ENCODE assay signal across 2 cellular contexts in genomic region chrX:13694359-13694758, GRCh38.
TF ChIP-seq lines count a peak whose summit lies in the region.

No MANE protein-coding gene starts in this region.

TF ChIP-seq in HEK293, 187 proteins besides CTCF, POLR2A, EP300 and RAD21 (continues in another document):
- TF ChIP-seq YY2 (tag by site-specific recombination; IDR thresholded peaks at IDR 0.05) (no peak), ZBTB21 (tag by site-specific recombination; IDR thresholded peaks at IDR 0.05) (peak; percentile 57; the same call in 1 of the 2 replicates), ZXDB (tag by site-specific recombination; IDR thresholded peaks at IDR 0.05) (no peak), SCRT1 (tag by site-specific recombination; IDR thresholded peaks at IDR 0.05; ENCODE audit: borderline replicate concordance) (no peak), ZBTB8A (tag by site-specific recombination; IDR thresholded peaks at IDR 0.05) (0 out of 2 replicates have a peak, but pooled peaks have one; percentile 17), ZNF366 (tag by site-specific recombination; conservative IDR thresholded peaks at IDR 0.05) (0 out of 2 replicates have a peak, but pooled peaks have one; percentile 22), ZNF660 (tag by site-specific recombination; IDR thresholded peaks at IDR 0.05) (0 out of 2 replicates have a peak, but pooled peaks have one; percentile 31), ZNF274 (IDR thresholded peaks at IDR 0.05; ENCODE audit: low read length) (no peak), ZNF274 (tag by site-specific recombination; IDR thresholded peaks at IDR 0.05; ENCODE audit: borderline replicate concordance) (no peak), ZNF112 (tag by site-specific recombination; IDR thresholded peaks at IDR 0.05) (no peak), ZNF133 (tag by site-specific recombination; IDR thresholded peaks at IDR 0.05) (no peak), SP7 (tag by site-specific recombination; IDR thresholded peaks at IDR 0.05) (peak; percentile 52), HIC1 (tag by site-specific recombination; IDR thresholded peaks at IDR 0.05) (peak; percentile 91), ZBTB10 (tag by site-specific recombination; IDR thresholded peaks at IDR 0.05) (0 out of 2 replicates have a peak, but pooled peaks have one; percentile 25), GFI1B (tag by site-specific recombination; IDR thresholded peaks at IDR 0.05) (no peak), KLF8 (tag by site-specific recombination; IDR thresholded peaks at IDR 0.05) (peak; percentile 52; the same call in 1 of the 2 replicates)
- TF ChIP-seq, protein P1, sequence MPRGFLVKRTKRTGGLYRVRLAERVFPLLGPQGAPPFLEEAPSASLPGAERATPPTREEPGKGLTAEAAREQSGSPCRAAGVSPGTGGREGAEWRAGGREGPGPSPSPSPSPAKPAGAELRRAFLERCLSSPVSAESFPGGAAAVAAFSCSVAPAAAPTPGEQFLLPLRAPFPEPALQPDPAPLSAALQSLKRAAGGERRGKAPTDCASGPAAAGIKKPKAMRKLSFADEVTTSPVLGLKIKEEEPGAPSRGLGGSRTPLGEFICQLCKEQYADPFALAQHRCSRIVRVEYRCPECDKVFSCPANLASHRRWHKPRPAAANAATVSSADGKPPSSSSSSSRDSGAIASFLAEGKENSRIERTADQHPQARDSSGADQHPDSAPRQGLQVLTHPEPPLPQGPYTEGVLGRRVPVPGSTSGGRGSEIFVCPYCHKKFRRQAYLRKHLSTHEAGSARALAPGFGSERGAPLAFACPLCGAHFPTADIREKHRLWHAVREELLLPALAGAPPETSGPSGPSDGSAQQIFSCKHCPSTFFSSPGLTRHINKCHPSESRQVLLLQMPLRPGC (tag by site-specific recombination; IDR thresholded peaks at IDR 0.05), result peak; percentile 49; the same call in 1 of the 2 replicates
- TF ChIP-seq, protein P2, sequence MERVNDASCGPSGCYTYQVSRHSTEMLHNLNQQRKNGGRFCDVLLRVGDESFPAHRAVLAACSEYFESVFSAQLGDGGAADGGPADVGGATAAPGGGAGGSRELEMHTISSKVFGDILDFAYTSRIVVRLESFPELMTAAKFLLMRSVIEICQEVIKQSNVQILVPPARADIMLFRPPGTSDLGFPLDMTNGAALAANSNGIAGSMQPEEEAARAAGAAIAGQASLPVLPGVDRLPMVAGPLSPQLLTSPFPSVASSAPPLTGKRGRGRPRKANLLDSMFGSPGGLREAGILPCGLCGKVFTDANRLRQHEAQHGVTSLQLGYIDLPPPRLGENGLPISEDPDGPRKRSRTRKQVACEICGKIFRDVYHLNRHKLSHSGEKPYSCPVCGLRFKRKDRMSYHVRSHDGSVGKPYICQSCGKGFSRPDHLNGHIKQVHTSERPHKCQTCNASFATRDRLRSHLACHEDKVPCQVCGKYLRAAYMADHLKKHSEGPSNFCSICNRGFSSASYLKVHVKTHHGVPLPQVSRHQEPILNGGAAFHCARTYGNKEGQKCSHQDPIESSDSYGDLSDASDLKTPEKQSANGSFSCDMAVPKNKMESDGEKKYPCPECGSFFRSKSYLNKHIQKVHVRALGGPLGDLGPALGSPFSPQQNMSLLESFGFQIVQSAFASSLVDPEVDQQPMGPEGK (tag by site-specific recombination; IDR thresholded peaks at IDR 0.05), result 0 out of 2 replicates have a peak, but pooled peaks have one; percentile 21

TF ChIP-seq in K562, 482 proteins besides CTCF, POLR2A, EP300 and RAD21:
- TF ChIP-seq ZNF274 (IDR thresholded peaks at IDR 0.05; ENCODE audit: borderline replicate concordance, low read depth, low read length), result no peak
- TF ChIP-seq CREM (IDR thresholded peaks at IDR 0.05; ENCODE audit: low read depth), result no peak
- peak; percentile 67 for TF ChIP-seq ATF3 (IDR thresholded peaks at IDR 0.05)
- TF ChIP-seq ATF3 (CRISPR knock-in tag; conservative IDR thresholded peaks at IDR 0.05), result no peak
- no peak for TF ChIP-seq DMBX1 (CRISPR knock-in tag; IDR thresholded peaks at IDR 0.05; ENCODE audit: borderline replicate concordance)
- TF ChIP-seq, protein P3, sequence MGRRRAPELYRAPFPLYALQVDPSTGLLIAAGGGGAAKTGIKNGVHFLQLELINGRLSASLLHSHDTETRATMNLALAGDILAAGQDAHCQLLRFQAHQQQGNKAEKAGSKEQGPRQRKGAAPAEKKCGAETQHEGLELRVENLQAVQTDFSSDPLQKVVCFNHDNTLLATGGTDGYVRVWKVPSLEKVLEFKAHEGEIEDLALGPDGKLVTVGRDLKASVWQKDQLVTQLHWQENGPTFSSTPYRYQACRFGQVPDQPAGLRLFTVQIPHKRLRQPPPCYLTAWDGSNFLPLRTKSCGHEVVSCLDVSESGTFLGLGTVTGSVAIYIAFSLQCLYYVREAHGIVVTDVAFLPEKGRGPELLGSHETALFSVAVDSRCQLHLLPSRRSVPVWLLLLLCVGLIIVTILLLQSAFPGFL (CRISPR knock-in tag; IDR thresholded peaks at IDR 0.05), result no peak
- no peak for TF ChIP-seq CREBBP (IDR thresholded peaks at IDR 0.05; ENCODE audit: low read depth, low read length)
- no peak for TF ChIP-seq ZNF77 (CRISPR knock-in tag; IDR thresholded peaks at IDR 0.05)
- no peak for TF ChIP-seq POLR2AphosphoS5 (IDR thresholded peaks at IDR 0.05; ENCODE audit: control insufficient read depth, insufficient read depth, low read depth, low read length)
- TF ChIP-seq, protein P4, sequence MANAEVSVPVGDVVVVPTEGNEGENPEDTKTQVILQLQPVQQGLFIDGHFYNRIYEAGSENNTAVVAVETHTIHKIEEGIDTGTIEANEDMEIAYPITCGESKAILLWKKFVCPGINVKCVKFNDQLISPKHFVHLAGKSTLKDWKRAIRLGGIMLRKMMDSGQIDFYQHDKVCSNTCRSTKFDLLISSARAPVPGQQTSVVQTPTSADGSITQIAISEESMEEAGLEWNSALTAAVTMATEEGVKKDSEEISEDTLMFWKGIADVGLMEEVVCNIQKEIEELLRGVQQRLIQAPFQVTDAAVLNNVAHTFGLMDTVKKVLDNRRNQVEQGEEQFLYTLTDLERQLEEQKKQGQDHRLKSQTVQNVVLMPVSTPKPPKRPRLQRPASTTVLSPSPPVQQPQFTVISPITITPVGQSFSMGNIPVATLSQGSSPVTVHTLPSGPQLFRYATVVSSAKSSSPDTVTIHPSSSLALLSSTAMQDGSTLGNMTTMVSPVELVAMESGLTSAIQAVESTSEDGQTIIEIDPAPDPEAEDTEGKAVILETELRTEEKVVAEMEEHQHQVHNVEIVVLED (CRISPR knock-in tag; IDR thresholded peaks at IDR 0.05), result no peak
- peak; percentile 32; the same call in 1 of the 2 replicates for TF ChIP-seq ATF7 (IDR thresholded peaks at IDR 0.05)
- TF ChIP-seq MTA1 (IDR thresholded peaks at IDR 0.05; ENCODE audit: borderline replicate concordance), result no peak
- TF ChIP-seq SFPQ (IDR thresholded peaks at IDR 0.05; ENCODE audit: low read depth, low read length), result no peak
- no peak for TF ChIP-seq CEBPZ (IDR thresholded peaks at IDR 0.05; ENCODE audit: borderline replicate concordance, low read depth, low read length)
- TF ChIP-seq NFXL1 (CRISPR knock-in tag; IDR thresholded peaks at IDR 0.05), result no peak
- no peak for TF ChIP-seq ZNF165 (CRISPR knock-in tag; IDR thresholded peaks at IDR 0.05; ENCODE audit: borderline replicate concordance)
- no peak for TF ChIP-seq ZBTB8A (IDR thresholded peaks at IDR 0.05; ENCODE audit: partially characterized antibody)
TF ChIP-seq in K562: peak in this region for 2.
